Comparison of ENCODE assay signal across 1 cellular context in genomic region chr5:134100283-134101011, GRCh38.
A peak's percentile ranks its signal among the peaks of the same experiment; 100 is the strongest.
TF ChIP-seq lines count a peak whose summit lies in the region.

No MANE protein-coding gene starts in this region.

TF ChIP-seq in GM12878, 131 proteins besides CTCF, POLR2A, EP300 and RAD21 (continued from another document and continues in another):
- 0 out of 2 replicates have a peak, but pooled peaks have one; percentile 12 for TF ChIP-seq SMARCA5 (IDR thresholded peaks at IDR 0.05)
- no peak for TF ChIP-seq ELK1 (IDR thresholded peaks at IDR 0.05; ENCODE audit: low read depth, low read length)
- no peak for TF ChIP-seq RELA (IDR thresholded peaks at IDR 0.05; ENCODE audit: borderline replicate concordance, partially characterized antibody)
- no peak for TF ChIP-seq EZH2 (IDR thresholded peaks at IDR 0.05; ENCODE audit: borderline replicate concordance, control insufficient read depth, low read depth, low read length)
- TF ChIP-seq ZNF622 (IDR thresholded peaks at IDR 0.05): no peak
- peak in 1 of 2 experiments; percentile 37; a peak in 2 of 4 replicates for TF ChIP-seq ETV6 (conservative IDR thresholded peaks at IDR 0.05 in 1 of 2, IDR thresholded peaks at IDR 0.05 in 1 of 2; ENCODE audit: borderline replicate concordance in 1 of 2, low read depth in 1 of 2)
- no peak for TF ChIP-seq ZSCAN29 (IDR thresholded peaks at IDR 0.05)
- no peak for TF ChIP-seq ZNF24 (IDR thresholded peaks at IDR 0.05)
- TF ChIP-seq RELB (IDR thresholded peaks at IDR 0.05; ENCODE audit: low read depth): peak; percentile 96
- no peak for TF ChIP-seq MTA3 (IDR thresholded peaks at IDR 0.05; ENCODE audit: borderline replicate concordance, low read length)
- peak; percentile 66; the same call in 1 of the 2 replicates for TF ChIP-seq MAX (IDR thresholded peaks at IDR 0.05; ENCODE audit: low read depth, low read length)
- TF ChIP-seq SKIL (IDR thresholded peaks at IDR 0.05; ENCODE audit: low read depth, poor library complexity, severe bottlenecking): peak; percentile 95
- peak; percentile 73 for TF ChIP-seq CUX1 (IDR thresholded peaks at IDR 0.05; ENCODE audit: insufficient replicate concordance, low read depth, low read length)
- no peak for TF ChIP-seq PAX8 (IDR thresholded peaks at IDR 0.05)
- peak; percentile 49; the same call in 1 of the 2 replicates for TF ChIP-seq JUND (IDR thresholded peaks at IDR 0.05; ENCODE audit: low read depth, low read length)
- TF ChIP-seq NFXL1 (IDR thresholded peaks at IDR 0.05; ENCODE audit: borderline replicate concordance): no peak
- 0 out of 2 replicates have a peak, but pooled peaks have one; percentile 9 for TF ChIP-seq HCFC1 (IDR thresholded peaks at IDR 0.05; ENCODE audit: low read length)
- peak; percentile 84 for TF ChIP-seq RAD51 (IDR thresholded peaks at IDR 0.05)
- TF ChIP-seq ZBED1 (IDR thresholded peaks at IDR 0.05; ENCODE audit: borderline replicate concordance): no peak
- TF ChIP-seq ATF3 (IDR thresholded peaks at IDR 0.05; ENCODE audit: borderline replicate concordance, extremely low read depth, low read depth, low read length): no peak
- TF ChIP-seq EED (IDR thresholded peaks at IDR 0.05; ENCODE audit: low read depth): peak; percentile 78
- no peak for TF ChIP-seq YBX1 (IDR thresholded peaks at IDR 0.05)
- TF ChIP-seq BHLHE40 (IDR thresholded peaks at IDR 0.05; ENCODE audit: borderline replicate concordance in 1 of 2, low read depth in 2 of 2, low read length in 1 of 2): peak; percentile 91 to 92
- TF ChIP-seq ATF7 (IDR thresholded peaks at IDR 0.05; ENCODE audit: low read depth): peak; percentile 74
- no peak for TF ChIP-seq USF1 (IDR thresholded peaks at IDR 0.05; ENCODE audit: borderline replicate concordance, extremely low read length, insufficient read depth, low read depth, low read length)
- TF ChIP-seq BMI1 (IDR thresholded peaks at IDR 0.05; ENCODE audit: borderline replicate concordance): no peak
- TF ChIP-seq SUZ12 (IDR thresholded peaks at IDR 0.05; ENCODE audit: unreplicated experiment): no peak
- no peak for TF ChIP-seq STAT3 (IDR thresholded peaks at IDR 0.05; ENCODE audit: low read depth, low read length)
- no peak for TF ChIP-seq ZBTB40 (IDR thresholded peaks at IDR 0.05; ENCODE audit: borderline replicate concordance)
- TF ChIP-seq SIX5 (IDR thresholded peaks at IDR 0.05; ENCODE audit: low read depth, low read length, severe bottlenecking): no peak
- TF ChIP-seq NFIC (IDR thresholded peaks at IDR 0.05; ENCODE audit: low read depth, low read length): no peak
- TF ChIP-seq HDAC2 (IDR thresholded peaks at IDR 0.05): no peak
- TF ChIP-seq ZNF687 (IDR thresholded peaks at IDR 0.05): peak; percentile 90
- no peak for TF ChIP-seq ZNF207 (IDR thresholded peaks at IDR 0.05; ENCODE audit: borderline replicate concordance)
- no peak for TF ChIP-seq GABPA (IDR thresholded peaks at IDR 0.05; ENCODE audit: low read depth)
- TF ChIP-seq CHD1 (IDR thresholded peaks at IDR 0.05; ENCODE audit: low read depth, low read length): no peak
- TF ChIP-seq POLR2AphosphoS5 (IDR thresholded peaks at IDR 0.05; ENCODE audit: low read length): peak; percentile 82; the same call in 1 of the 2 replicates
- TF ChIP-seq KAT2A (conservative IDR thresholded peaks at IDR 0.05; ENCODE audit: control insufficient read depth, low read depth, low read length): no peak
- peak; percentile 87 for TF ChIP-seq IKZF1 (conservative IDR thresholded peaks at IDR 0.05)
- TF ChIP-seq JUNB (IDR thresholded peaks at IDR 0.05): peak; percentile 64
- TF ChIP-seq SMC3 (IDR thresholded peaks at IDR 0.05; ENCODE audit: borderline replicate concordance, low read length): no peak; the same call in 1 of the 2 replicates
- peak; percentile 93; the same call in 2 of the 3 replicates for TF ChIP-seq POU2F2 (IDR thresholded peaks at IDR 0.05; ENCODE audit: borderline replicate concordance, low read depth, low read length)
- no peak for TF ChIP-seq HDAC6 (IDR thresholded peaks at IDR 0.05; ENCODE audit: unreplicated experiment)
- TF ChIP-seq TAF1 (IDR thresholded peaks at IDR 0.05; ENCODE audit: borderline replicate concordance, low read depth, low read length): 0 out of 2 replicates have a peak, but pooled peaks have one; percentile 28
- TF ChIP-seq SRF (IDR thresholded peaks at IDR 0.05; ENCODE audit: low read depth in 2 of 2, low read length in 2 of 2): no peak
